Comparison of ENCODE assay signal across 10 cellular contexts in the genomic region with DNA sequence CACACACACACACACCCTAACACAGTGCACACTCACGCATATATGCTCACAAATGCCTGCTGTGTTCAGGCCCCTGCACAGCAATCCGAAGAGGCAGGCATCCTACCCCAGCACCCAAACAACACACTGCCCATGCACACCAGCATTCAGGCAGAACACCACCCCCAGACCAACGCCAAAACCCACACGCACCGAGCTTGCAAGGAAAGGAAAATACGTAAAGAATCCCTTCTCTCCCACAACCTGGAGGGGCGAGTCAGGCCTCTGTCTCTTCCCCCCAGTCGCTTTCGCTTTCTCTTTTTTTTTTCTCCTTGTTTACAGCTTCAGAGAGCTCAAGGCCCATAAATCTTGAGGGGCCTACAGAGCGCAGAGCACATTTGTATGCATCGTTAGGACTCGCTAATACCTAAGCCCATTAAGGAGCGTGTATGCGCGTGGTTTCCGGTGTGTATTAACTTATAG. TPM values are rescaled to one million over a fixed set of nuclear protein-coding genes. Genes with fewer than 3 reads are reported as not detected.
DNase-seq lines count a peak whose midpoint lies in the region; ATAC-seq and TF ChIP-seq lines count a peak whose summit lies in the region.
"Not testable (repeated sequence)": the region's sequence is repeated elsewhere in the genome, so short reads cannot be mapped to it uniquely, and the experiment has no call there.
"Had no signal": no experiment of that assay in that cellular context is flagged by ENCODE, and none has a peak within 500 bp of the region (broad histone marks: within the 10 kb centered on the region; RNA-seq: fewer than 3 reads in every experiment).

No MANE protein-coding gene starts in this region.

- H3K4me1 ChIP-seq in CD8-positive, alpha-beta T cell (ENCODE audit: insufficient read depth, low read length); subcutaneous abdominal adipose tissue (ENCODE audit: control insufficient read depth in 5 of 5, insufficient read depth in 5 of 5, low read length in 5 of 5): not testable (repeated sequence)

- H3K4me3 Mint-ChIP-seq in CD8-positive, alpha-beta T cell, result peak overlapping the region; percentile 81

- peaks cover 23% of the 10 kb centered on the region for H3K4me1 Mint-ChIP-seq in CD8-positive, alpha-beta T cell (ENCODE audit: low read depth)

- peak overlapping the region; percentile 52 for H3K4me3 ChIP-seq in CD8-positive, alpha-beta T cell (ENCODE audit: low read depth, low read length)
- peak overlapping the region; percentile 30 for H3K4me3 ChIP-seq in coronary artery
- H3K4me3 ChIP-seq in subcutaneous abdominal adipose tissue (ENCODE audit: low read depth in 1 of 5, low read length in 5 of 5), result peak overlapping the region; percentile 22 to 53 (median 45)

- CTCF ChIA-PET in CD8-positive, alpha-beta T cell (lab: Charles Lee), result not testable (repeated sequence)

- not testable (repeated sequence) for H3K9me3 ChIP-seq in CD8-positive, alpha-beta T cell (ENCODE audit: low read length); subcutaneous abdominal adipose tissue (ENCODE audit: control insufficient read depth in 5 of 5, low read length in 5 of 5)

- not testable (repeated sequence) for H3K27me3 ChIP-seq in CD8-positive, alpha-beta T cell (ENCODE audit: insufficient read depth, low read length); subcutaneous abdominal adipose tissue (ENCODE audit: control insufficient read depth in 5 of 5, insufficient read depth in 4 of 5, low read length in 5 of 5)

- H3K36me3 Mint-ChIP-seq in CD8-positive, alpha-beta T cell, result not testable (repeated sequence)

- H3K27ac ChIP-seq in CD8-positive, alpha-beta T cell (ENCODE audit: low read depth, low read length), result peak overlapping the region; percentile 48
- H3K27ac ChIP-seq in coronary artery, result not testable (repeated sequence)
- H3K27ac ChIP-seq in subcutaneous abdominal adipose tissue (ENCODE audit: low read depth, low read length), result peak overlapping the region; percentile 50

- intact Hi-C loops in CD8-positive, alpha-beta T cell (cut with DNase I, micrococcal nuclease), result loop anchor here in 1 of 2 experiments (5.0 kb wide), 1 partner anchor 49 kb away; a partner anchor contains a TSS

- H3K27me3 Mint-ChIP-seq in CD8-positive, alpha-beta T cell (ENCODE audit: low read depth), result not testable (repeated sequence)

- TF ChIP-seq CTCF in CD8-positive, alpha-beta T cell (IDR thresholded peaks at IDR 0.05); coronary artery (IDR thresholded peaks at IDR 0.05): not testable (repeated sequence)

- peak overlapping the region; percentile 93 for H3K27ac Mint-ChIP-seq in CD8-positive, alpha-beta T cell

- not testable (repeated sequence) for H3K36me3 ChIP-seq in CD8-positive, alpha-beta T cell (ENCODE audit: insufficient read depth, low read length); subcutaneous abdominal adipose tissue (ENCODE audit: control insufficient read depth in 5 of 5, insufficient read depth in 5 of 5, low read length in 5 of 5)

- not testable (repeated sequence) for ATAC-seq in CD8-positive, alpha-beta T cell

- POLR2A ChIA-PET in CD8-positive, alpha-beta T cell (lab: Charles Lee), result not testable (repeated sequence)

- H3K9me3 Mint-ChIP-seq in CD8-positive, alpha-beta T cell, result not testable (repeated sequence)

- peak in 6 of 7 experiments; percentile 6 to 73 (median 24) for DNase-seq in CD8-positive, alpha-beta T cell
- DNase-seq in LHCN-M2 (ENCODE audit: low read depth) (peak; percentile 46), left kidney (ENCODE audit: low read depth, low spot score) (peak; percentile 89), retina (peak; percentile 44)
- DNase-seq in activated CD4-positive, alpha-beta T cell treated with anti-CD3 and anti-CD28 coated beads for 48 hours, result peak; percentile 22
- DNase-seq in activated naive CD4-positive, alpha-beta T cell treated with Interleukin-2 at 50 U/mL for 16 hours, result peak; percentile 10
- DNase-seq in coronary artery (ENCODE audit: low spot score), result not testable (repeated sequence)

- not testable (repeated sequence) for H3K9ac ChIP-seq in subcutaneous abdominal adipose tissue (ENCODE audit: low read length in 5 of 5)

RNA-seq across cellular contexts. Expression of a gene that starts 27.4 kb away (rescaled TPM):
- total RNA-seq in CD8-positive, alpha-beta T cell, result under 1 TPM; 0.54 to 0.58 TPM
- total RNA-seq in LHCN-M2 (2014; rRNA removed), result 2.9 and 4.2 TPM in 2 replicates
- 8.8 TPM for polyA plus RNA-seq in LHCN-M2 (2012)
- total RNA-seq: body of pancreas, temporal lobe had no signal

RNA-seq across cellular contexts. Expression of a gene that starts 48.2 kb away (rescaled TPM):
- not detected for total RNA-seq in CD8-positive, alpha-beta T cell
- total RNA-seq in LHCN-M2 (2014; rRNA removed), result 1.8 and 2.9 TPM in 2 replicates
- polyA plus RNA-seq in LHCN-M2 (2012), result 0.55 TPM
- total RNA-seq: body of pancreas, temporal lobe had no signal

RNA-seq across cellular contexts. Expression of a gene that starts 52.8 kb away (rescaled TPM):
- total RNA-seq in CD8-positive, alpha-beta T cell, result not detected
- total RNA-seq in LHCN-M2 (2014; rRNA removed), result 5.3 and 5.6 TPM in 2 replicates
- 24.5 TPM for polyA plus RNA-seq in LHCN-M2 (2012)
- total RNA-seq: body of pancreas, temporal lobe had no signal
